ENCODE assay signal across 8 cellular contexts in the genomic region with DNA sequence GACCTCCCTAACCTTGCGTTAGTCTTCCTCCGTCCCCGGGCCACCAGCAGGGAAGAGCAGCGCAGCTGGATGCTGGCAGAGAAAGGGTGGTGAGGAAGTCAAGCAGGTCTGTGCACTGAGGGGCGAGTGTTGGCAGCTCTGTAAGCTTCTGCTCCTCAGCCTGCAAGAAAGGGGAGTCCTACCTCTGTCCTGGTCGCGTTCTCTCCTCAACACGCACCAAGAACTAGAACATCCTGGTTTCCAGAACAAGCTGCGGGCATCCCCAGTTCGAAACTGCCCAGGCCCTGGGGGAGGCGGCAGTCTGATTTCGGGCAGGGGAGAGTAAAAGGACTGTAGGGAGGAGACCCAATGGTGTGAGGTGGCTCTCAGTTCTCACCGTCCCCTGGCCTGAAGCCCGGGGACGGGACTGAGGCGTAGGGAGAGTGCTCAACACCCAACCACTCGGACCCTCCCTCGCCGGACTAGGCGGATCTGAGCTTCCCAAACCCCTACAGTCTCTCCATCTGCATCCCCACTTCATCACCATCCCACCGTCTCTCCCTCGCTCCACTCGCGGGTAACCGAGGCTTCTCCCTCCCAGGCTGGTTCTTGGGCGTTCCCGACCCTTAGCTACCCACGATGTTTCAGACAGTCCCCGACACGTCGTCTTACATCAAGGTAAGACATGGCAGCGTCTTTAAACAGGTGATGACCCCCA. TPM values are rescaled to one million over a fixed set of nuclear protein-coding genes. Genes with fewer than 3 reads are reported as not detected.
DNase-seq lines count a peak whose midpoint lies in the region; ATAC-seq and TF ChIP-seq lines count a peak whose summit lies in the region.

No MANE protein-coding gene starts in this region.

- no peak for TF ChIP-seq EP300 in suprapubic skin (IDR thresholded peaks at IDR 0.05)

- TF ChIP-seq CTCF in right atrium auricular region (IDR thresholded peaks at IDR 0.05), result no peak
- TF ChIP-seq CTCF in suprapubic skin (IDR thresholded peaks at IDR 0.05), result no peak

- peak; percentile 13 for ATAC-seq in Right ventricle myocardium superior (ENCODE audit: poor library complexity)

- no peak for DNase-seq in Right ventricle myocardium superior
- DNase-seq in right atrium auricular region (ENCODE audit: low spot score), result no peak
- peak; percentile 63 for DNase-seq in UCSD-AML1 (lab: John Stamatoyannopoulos, UW; ENCODE audit: unreplicated experiment)
- DNase-seq in iPS-NIHi11 (ENCODE audit: low spot score), result peak; percentile 57
- DNase-seq in suprapubic skin (ENCODE audit: low spot score in 2 of 2), result no peak
- DNase-seq in DMS79 treated with DMSO at 0.1 percent for 48 hours (lab: John Stamatoyannopoulos, UW), result no peak
- DNase-seq in activated CD4-positive, alpha-beta T cell treated with anti-CD3 and anti-CD28 coated beads for 4 hours, result no peak
- no peak for DNase-seq in GOT3 (lab: John Stamatoyannopoulos, UW)

- 26% methylated on average over 30 of the region's 32 CpGs for WGBS in suprapubic skin

- H3K27ac ChIP-seq in right atrium auricular region, result no peak overlapping the region
- no peak overlapping the region for H3K27ac ChIP-seq in suprapubic skin

- no peak for TF ChIP-seq POLR2A in suprapubic skin (IDR thresholded peaks at IDR 0.05)

- intact Hi-C loops in Right ventricle myocardium superior (cut with DNase I), result no loop called here

- H3K36me3 ChIP-seq in right atrium auricular region, result no peaks in the 10 kb centered on the region
- no peaks in the 10 kb centered on the region for H3K36me3 ChIP-seq in suprapubic skin

- peak overlapping the region in 1 of 2 donors; percentile 42 for H3K4me3 ChIP-seq in right atrium auricular region
- peak overlapping the region; percentile 43 for H3K4me3 ChIP-seq in suprapubic skin

- H3K9me3 ChIP-seq in right atrium auricular region (no peaks in the 10 kb centered on the region), suprapubic skin (no peaks in the 10 kb centered on the region)

- H3K27me3 ChIP-seq in right atrium auricular region (peaks cover 13 to 28% of the 10 kb centered on the region in 2 donors), suprapubic skin (peaks cover 85% of the 10 kb centered on the region)

- peaks cover 2 to 62% of the 10 kb centered on the region in 2 donors for H3K4me1 ChIP-seq in right atrium auricular region
- peaks cover 51% of the 10 kb centered on the region for H3K4me1 ChIP-seq in suprapubic skin

RNA-seq across cellular contexts. Expression of a gene that starts 7.7 kb away (rescaled TPM):
- total RNA-seq in Right ventricle myocardium superior, result 14.0 TPM
- total RNA-seq in right atrium auricular region, result 10 to 100 TPM; 12.3 to 25.2 TPM
- total RNA-seq in suprapubic skin, result 10 to 100 TPM in 3 of 4 donors, 1 to 10 TPM in 1; 6.1 to 21.2 (median 15.2) TPM

Comparison
In these comparisons a context has a peak if more than half of its experiments do, and no peak if none do; other contexts are left out.
1. DNase-seq: peak in UCSD-AML1 (single experiment) and iPS-NIHi11 (single experiment); none in Right ventricle myocardium superior (single experiment), right atrium auricular region (single experiment), suprapubic skin (0 of 2), DMS79 treated with DMSO at 0.1 percent for 48 hours (single experiment), activated CD4-positive, alpha-beta T cell treated with anti-CD3 and anti-CD28 coated beads for 4 hours (0 of 2) and GOT3 (single experiment).